In the genomic region with DNA sequence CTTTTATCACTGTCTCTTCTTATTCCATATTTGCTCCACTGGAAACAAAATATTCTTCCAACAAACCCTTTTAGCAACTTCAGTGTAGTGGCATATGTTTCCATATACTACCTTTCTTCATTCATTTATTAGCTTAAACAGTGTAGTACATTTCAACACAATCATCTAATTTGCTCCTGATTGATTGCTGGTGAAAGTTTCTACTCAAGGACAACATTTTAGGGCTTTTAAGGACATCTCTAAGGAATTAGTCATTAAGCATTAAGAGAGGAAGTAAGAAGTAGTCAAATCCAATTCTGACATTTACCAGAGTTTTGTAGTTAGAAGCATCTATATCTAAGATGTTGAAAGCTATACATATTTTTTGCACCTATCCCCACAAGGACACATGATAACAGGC, we compare ENCODE assay signal across 20 cellular contexts. TPM values are rescaled to one million over a fixed set of nuclear protein-coding genes. Genes with fewer than 3 reads are reported as not detected.
"Had no signal": no experiment of that assay in that cellular context is flagged by ENCODE, and none has a peak within 500 bp of the region (broad histone marks: within the 10 kb centered on the region; RNA-seq: fewer than 3 reads in every experiment).

No MANE protein-coding gene starts in this region.

- H3K9ac ChIP-seq: parathyroid adenoma had no signal

- H2AFZ ChIP-seq: parathyroid adenoma had no signal

- H3K27ac ChIP-seq: colonic mucosa, parathyroid adenoma, skin epidermis, testis, upper lobe of right lung, VCaP had no signal

- H3K4me3 ChIP-seq: colonic mucosa, lung, skin epidermis, testis, upper lobe of right lung had no signal

- H3K9me3 ChIP-seq: colonic mucosa, testis, upper lobe of right lung had no signal

- H3K4me1 ChIP-seq: colonic mucosa, parathyroid adenoma, testis, upper lobe of right lung had no signal

- H3K27me3 ChIP-seq: colonic mucosa, testis, upper lobe of right lung had no signal

- ATAC-seq: activated CD4-positive, alpha-beta T cell treated with anti-CD3 and anti-CD28 coated beads for 36 hours; activated CD8-positive, alpha-beta T cell treated with anti-CD3 and anti-CD28 coated beads for 36 hours; activated T-cell treated with anti-CD3 and anti-CD28 coated beads, Interleukin-2, amount 50 U/mL, for 72 hours; left colon; stimulated activated naive CD8-positive, alpha-beta T cell treated with anti-CD3 and anti-CD28 coated beads, Interleukin-15, amount 100 ng/mL, for 72 hours; upper lobe of right lung had no signal

- H3K36me3 ChIP-seq: colonic mucosa, upper lobe of right lung had no signal

- DNase-seq: activated CD4-positive, alpha-beta T cell treated with anti-CD3 and anti-CD28 coated beads for 36 hours; activated CD8-positive, alpha-beta memory T cell treated with anti-CD3 and anti-CD28 coated beads, Interleukin-2, amount 50 U/mL, for 4 hours; activated CD8-positive, alpha-beta T cell treated with anti-CD3 and anti-CD28 coated beads for 36 hours; activated gamma-delta T cell treated with Interleukin-2 at 50 U/mL for 16 hours; activated naive CD8-positive, alpha-beta T cell treated with anti-CD3 and anti-CD28 coated beads, Interleukin-2, amount 10 ng/mL, durations not matched to agents 7 days and 5 days; activated T-cell treated with anti-CD3 and anti-CD28 coated beads, Interleukin-2, amount 50 U/mL, for 72 hours; aorta; colonic mucosa; effector memory CD4-positive, alpha-beta T cell; left colon; naive B cell; stimulated activated CD4-positive, alpha-beta T cell treated with anti-CD3 and anti-CD28 coated beads, Interleukin-4, amount 100 ng/mL, for 4 hours; stimulated activated naive CD8-positive, alpha-beta T cell treated with anti-CD3 and anti-CD28 coated beads, Interleukin-15, amount 100 ng/mL, for 72 hours; T-helper 9 cell; testis; upper lobe of right lung had no signal

- H3K79me2 ChIP-seq: parathyroid adenoma had no signal

RNA-seq across cellular contexts. Expression of a gene that starts 59.5 kb away (rescaled TPM):
- total RNA-seq: activated CD4-positive, alpha-beta T cell treated with anti-CD3 and anti-CD28 coated beads for 36 hours; activated CD8-positive, alpha-beta T cell treated with anti-CD3 and anti-CD28 coated beads for 36 hours; activated naive CD8-positive, alpha-beta T cell treated with anti-CD3 and anti-CD28 coated beads, Interleukin-2, amount 10 ng/mL, durations not matched to agents 7 days and 5 days; colonic mucosa had no signal
